9 cellular contexts compared by ENCODE assay signal in genomic region chr10:125148021-125148439, GRCh38. TPM values are rescaled to one million over a fixed set of nuclear protein-coding genes. Genes with fewer than 3 reads are reported as not detected.
DNase-seq lines count a peak whose midpoint lies in the region; ATAC-seq and TF ChIP-seq lines count a peak whose summit lies in the region.
"Had no signal": no experiment of that assay in that cellular context is flagged by ENCODE, and none has a peak within 500 bp of the region (broad histone marks: within the 10 kb centered on the region; RNA-seq: fewer than 3 reads in every experiment).

No MANE protein-coding gene starts in this region.

- peaks cover 88 to 94% of the 10 kb centered on the region in 2 donors for H3K4me1 Mint-ChIP-seq in immature natural killer cell

- H3K27me3 Mint-ChIP-seq in immature natural killer cell (ENCODE audit: low read depth in 3 of 3), result peaks cover 0 to 15% (median 8%) of the 10 kb centered on the region in 3 donors

- peak overlapping the region in 1 of 2 donors; percentile 47 for H3K4me3 ChIP-seq in ascending aorta

- ATAC-seq in GM18520 (IDR thresholded peaks at IDR 0.05; ENCODE audit: unreplicated experiment), result no peak

- H3K36me3 ChIP-seq in ascending aorta, result peaks cover 0 to 3% of the 10 kb centered on the region in 2 donors

- DNase-seq in KBM-7 (peak; percentile 77), ascending aorta (ENCODE audit: low spot score in 2 of 2) (peak in 1 of 2 donors; percentile 78), immature natural killer cell (peak; percentile 48 to 52 (median 48)), substantia nigra (lab: John Stamatoyannopoulos, UW) (peak in 5 of 49 donors; percentile 17 to 86 (median 21)), NCI-H2107 (lab: John Stamatoyannopoulos, UW) (no peak), NCI-H2081 treated with DMSO at 0.1 percent for 48 hours (lab: John Stamatoyannopoulos, UW) (no peak)
- DNase-seq in activated CD4-positive, alpha-beta T cell treated with anti-CD3 and anti-CD28 coated beads, Interleukin-2, amount 50 U/mL, for 4 hours, result no peak
- DNase-seq: activated naive CD4-positive, alpha-beta T cell had no signal

- H3K9me3 ChIP-seq in ascending aorta, result no peaks in the 10 kb centered on the region

- in situ Hi-C loops in KBM-7 (cut with MboI; ENCODE audit: low pct_unique_long_range_greater_than_20kb, low sequenced_read_pairs), result no loop called here

- no peaks in the 10 kb centered on the region for H3K9me3 Mint-ChIP-seq in immature natural killer cell

- intact Hi-C loops in ascending aorta (cut with DNase I), result loop anchor here (2.0 kb wide), 3 partner anchors 25 to 85 kb away; no protein-coding TSS in a partner anchor

- peak overlapping the region; percentile 95 to 99 (median 96) for H3K27ac Mint-ChIP-seq in immature natural killer cell

- H3K27me3 ChIP-seq in ascending aorta, result no peaks in the 10 kb centered on the region

- no peak for TF ChIP-seq CTCF in ascending aorta (IDR thresholded peaks at IDR 0.05)

- H3K27ac ChIP-seq in ascending aorta (peak overlapping the region; percentile 89 to 90), substantia nigra (ENCODE audit: low read depth, low read length, poor library complexity, severe bottlenecking) (peak overlapping the region; percentile 44)

- peaks cover 0 to 3% (median 0%) of the 10 kb centered on the region in 3 donors for H3K36me3 Mint-ChIP-seq in immature natural killer cell

- H3K4me1 ChIP-seq in ascending aorta, result peaks cover 45 to 81% of the 10 kb centered on the region in 2 donors

- peak overlapping the region; percentile 81 to 91 (median 84) for H3K4me3 Mint-ChIP-seq in immature natural killer cell

RNA-seq across cellular contexts. Expression of gene CTBP2, which starts 12.3 kb away (rescaled TPM):
- 57.7 TPM for total RNA-seq in ascending aorta
- 100 to 1,000 TPM in 2 of 3 donors, 10 to 100 TPM in 1; 89.8 to 154 (median 131) TPM for polyA plus RNA-seq in immature natural killer cell

Comparison
In these comparisons a context has a peak if more than half of its experiments do, and no peak if none do; other contexts are left out.
1. DNase-seq: peak in KBM-7 (single experiment) and immature natural killer cell (3 of 3); none in activated CD4-positive, alpha-beta T cell treated with anti-CD3 and anti-CD28 coated beads, Interleukin-2, amount 50 U/mL, for 4 hours (0 of 2), NCI-H2107 (single experiment) and NCI-H2081 treated with DMSO at 0.1 percent for 48 hours (single experiment).